26 cellular contexts compared by ENCODE assay signal in genomic region chr12:82793882-82794281, GRCh38.
DNase-seq lines count a peak whose midpoint lies in the region; ATAC-seq and TF ChIP-seq lines count a peak whose summit lies in the region.
"Had no signal": no experiment of that assay in that cellular context is flagged by ENCODE, and none has a peak within 500 bp of the region (broad histone marks: within the 10 kb centered on the region; RNA-seq: fewer than 3 reads in every experiment).

No MANE protein-coding gene starts in this region.

- no peak overlapping the region for H3T11ph ChIP-seq in H9 (ENCODE audit: low read length)

- H2BK12ac ChIP-seq in H9 (ENCODE audit: insufficient read length, low read depth, low read length): no peak overlapping the region

- no peak overlapping the region for H2BK15ac ChIP-seq in H9 (ENCODE audit: low read depth, low read length)

- no peaks in the 10 kb centered on the region for H4K20me1 ChIP-seq in H9 (ENCODE audit: control insufficient read depth, insufficient read depth, insufficient read length)

- no peak overlapping the region for H2AK5ac ChIP-seq in H9 (ENCODE audit: insufficient read length, low read length)

- H3K4ac ChIP-seq in H9 (ENCODE audit: low read depth, low read length): no peak overlapping the region

- H3K4me1 ChIP-seq in H9 (ENCODE audit: insufficient read depth, low read length): no peaks in the 10 kb centered on the region; the same call in 1 of the 2 replicates
- peaks cover 20% of the 10 kb centered on the region for H3K4me1 ChIP-seq in ectodermal cell (ENCODE audit: control insufficient read depth, insufficient read depth, low read length)
- H3K4me1 ChIP-seq: ascending aorta, pancreas, transverse colon had no signal

- H3K36me3 Mint-ChIP-seq in H9 (ENCODE audit: insufficient read depth in 1 of 3, low read depth in 3 of 3) (no peaks in the 10 kb centered on the region), nephron progenitor cell (ENCODE audit: low read depth) (peaks cover 26% of the 10 kb centered on the region)
- H3K36me3 Mint-ChIP-seq: activated naive CD8-positive, alpha-beta T cell treated with anti-CD3 and anti-CD28 coated beads for 36 hours; naive thymus-derived CD8-positive, alpha-beta T cell had no signal

- no peak overlapping the region for H3K27ac ChIP-seq in H9 (ENCODE audit: insufficient read length, low read depth, low read length)
- peak overlapping the region; percentile 55 for H3K27ac ChIP-seq in ectodermal cell (ENCODE audit: insufficient read depth, low read depth, low read length, poor library complexity, severe bottlenecking)
- H3K27ac ChIP-seq: ascending aorta, pancreas, stomach, transverse colon had no signal

- H3K27me3 ChIP-seq in H9 (ENCODE audit: insufficient read depth, low read length): no peaks in the 10 kb centered on the region
- H3K27me3 ChIP-seq in ectodermal cell (ENCODE audit: control insufficient read depth, insufficient read depth, low read length, poor library complexity, severe bottlenecking): no peaks in the 10 kb centered on the region
- H3K27me3 ChIP-seq: ascending aorta, pancreas, stomach, transverse colon had no signal

- ATAC-seq in HG02870 (IDR thresholded peaks at IDR 0.05; ENCODE audit: unreplicated experiment): no peak
- ATAC-seq: activated CD8-positive, alpha-beta T cell treated with anti-CD3 and anti-CD28 coated beads, Interleukin-2, amount 10 ng/mL, durations not matched to agents 7 days and 5 days; naive thymus-derived CD8-positive, alpha-beta T cell; pancreas had no signal

- no peak overlapping the region for H4K8ac ChIP-seq in H9 (replicated peaks; ENCODE audit: insufficient read length, low read depth, low read length)

- H3K4me1 Mint-ChIP-seq in H9 (peaks cover 10 to 11% of the 10 kb centered on the region in 2 experiments), nephron progenitor cell (peaks cover 28% of the 10 kb centered on the region)
- H3K4me1 Mint-ChIP-seq: activated naive CD8-positive, alpha-beta T cell treated with anti-CD3 and anti-CD28 coated beads for 36 hours; B cell; CD8-positive, alpha-beta memory T cell; naive thymus-derived CD8-positive, alpha-beta T cell had no signal

- no peak overlapping the region for H3K18ac ChIP-seq in H9 (ENCODE audit: insufficient read length, low read depth, low read length)

- no peak overlapping the region for H3K23ac ChIP-seq in H9 (ENCODE audit: insufficient read length, low read depth, low read length)

- H3K79me2 ChIP-seq in H9 (ENCODE audit: insufficient read depth, low read length): no peaks in the 10 kb centered on the region

- H3K23me2 ChIP-seq in H9 (ENCODE audit: insufficient read length, low read depth, low read length, poor library complexity, severe bottlenecking): no peaks in the 10 kb centered on the region

- DNase-seq in COLO829 (ENCODE audit: low spot score): peak; percentile 30
- DNase-seq in H9: peak; percentile 61
- peak; percentile 5 for DNase-seq in nephron progenitor cell
- DNase-seq in occipital lobe (lab: John Stamatoyannopoulos, UW): no peak
- DNase-seq in NCI-H2227 treated with DMSO at 0.1 percent for 48 hours (lab: John Stamatoyannopoulos, UW): no peak
- DNase-seq in GF-D8 (lab: John Stamatoyannopoulos, UW): no peak
- DNase-seq: activated CD4-positive, alpha-beta T cell treated with anti-CD3 and anti-CD28 coated beads for 1 hour; activated CD8-positive, alpha-beta T cell treated with anti-CD3 and anti-CD28 coated beads, Interleukin-2, amount 10 ng/mL, durations not matched to agents 7 days and 5 days; activated naive CD8-positive, alpha-beta T cell treated with anti-CD3 and anti-CD28 coated beads for 36 hours; CD8-positive, alpha-beta memory T cell; cortex of kidney; islet precursor cell; naive thymus-derived CD8-positive, alpha-beta T cell; NCI-H1048; NCI-H187 treated with DMSO at 0.1 percent for 48 hours; pancreas; SK-N-SH; stimulated activated CD4-positive, alpha-beta T cell treated with anti-CD3 and anti-CD28 coated beads, Interleukin-1b, Interleukin-23, amount 100 ng/mL, for 48 hours; stomach; transverse colon had no signal

- no peaks in the 10 kb centered on the region for H3K9me3 ChIP-seq in H9 (ENCODE audit: control insufficient read depth, low read depth, low read length)
- H3K9me3 ChIP-seq in ectodermal cell (ENCODE audit: control insufficient read depth, low read length): no peaks in the 10 kb centered on the region
- H3K9me3 ChIP-seq: ascending aorta, pancreas, SK-N-SH, stomach, transverse colon had no signal

- WGBS in H9 (ENCODE audit: extremely low coverage, insufficient read length, low lambda C conversion rate): no CpG with 5 or more reads among the region's 7 CpGs
- 35 to 44% methylated on average over 7 of the region's 7 CpGs for WGBS in ectodermal cell, 2 experiments

- H3K4me2 ChIP-seq in H9 (ENCODE audit: insufficient read depth, insufficient read length, low read length): no peak overlapping the region
- H3K4me2 ChIP-seq: SK-N-SH, smooth muscle cell had no signal

- no peaks in the 10 kb centered on the region for H3K9me3 Mint-ChIP-seq in H9
- H3K9me3 Mint-ChIP-seq in nephron progenitor cell: peaks cover 4% of the 10 kb centered on the region
- H3K9me3 Mint-ChIP-seq: activated naive CD8-positive, alpha-beta T cell treated with anti-CD3 and anti-CD28 coated beads for 36 hours; CD8-positive, alpha-beta memory T cell; naive thymus-derived CD8-positive, alpha-beta T cell; T-helper 1 cell treated with Interleukin-12 subunit alpha and Interleukin-12 subunit beta and Interleukin-4 antibody, amounts not matched to agents 30 μg/mL and 1 μg/mL, for 36 hours had no signal

- H3K27ac Mint-ChIP-seq in H9 (peak overlapping the region in 1 of 3 experiments; percentile 28; a peak in 1 of 7 replicates), nephron progenitor cell (peak overlapping the region; percentile 19)
- H3K27ac Mint-ChIP-seq: activated CD8-positive, alpha-beta T cell treated with anti-CD3 and anti-CD28 coated beads, Interleukin-2, amount 10 ng/mL, durations not matched to agents 7 days and 5 days; activated naive CD8-positive, alpha-beta T cell treated with anti-CD3 and anti-CD28 coated beads for 36 hours; B cell; CD8-positive, alpha-beta memory T cell; naive thymus-derived CD8-positive, alpha-beta T cell; T-helper 1 cell treated with Interleukin-12 subunit alpha and Interleukin-12 subunit beta and Interleukin-4 antibody, amounts not matched to agents 30 μg/mL and 1 μg/mL, for 36 hours had no signal

- H2BK20ac ChIP-seq in H9 (ENCODE audit: low read depth, low read length, poor library complexity, severe bottlenecking): no peak overlapping the region

- no peak overlapping the region for H2AFZ ChIP-seq in H9 (ENCODE audit: low read length)

- no peak overlapping the region for H2BK120ac ChIP-seq in H9 (ENCODE audit: low read depth, low read length, poor library complexity, severe bottlenecking)

- no peak overlapping the region for H2BK5ac ChIP-seq in H9 (ENCODE audit: insufficient read length, low read length)

- H3K9ac ChIP-seq in H9 (ENCODE audit: extremely low read depth, insufficient read length, low read length): no peak overlapping the region
- H3K9ac ChIP-seq: SK-N-SH had no signal

- no peak overlapping the region for H3K56ac ChIP-seq in H9 (ENCODE audit: insufficient read length, low read depth, low read length)

- no peak for TF ChIP-seq CTCF in H9 (conservative IDR thresholded peaks at IDR 0.05)
- no peak for TF ChIP-seq CTCF in nephron progenitor cell (IDR thresholded peaks at IDR 0.05)

- H3K36me3 ChIP-seq in ectodermal cell (ENCODE audit: control insufficient read depth, insufficient read depth, low read length): no peaks in the 10 kb centered on the region
- H3K36me3 ChIP-seq: ascending aorta, pancreas, stomach, transverse colon had no signal

- H3K79me1 ChIP-seq in H9 (ENCODE audit: insufficient read depth, low read depth, low read length, poor library complexity, severe bottlenecking): no peaks in the 10 kb centered on the region

- no peak overlapping the region for H3K14ac ChIP-seq in H9 (ENCODE audit: insufficient read depth, low read length)

- no peak overlapping the region for H3K4me3 Mint-ChIP-seq in H9
- H3K4me3 Mint-ChIP-seq in nephron progenitor cell: peak overlapping the region; percentile 30
- H3K4me3 Mint-ChIP-seq: activated CD8-positive, alpha-beta T cell treated with anti-CD3 and anti-CD28 coated beads, Interleukin-2, amount 10 ng/mL, durations not matched to agents 7 days and 5 days; activated naive CD8-positive, alpha-beta T cell treated with anti-CD3 and anti-CD28 coated beads for 36 hours; B cell; CD8-positive, alpha-beta memory T cell; naive thymus-derived CD8-positive, alpha-beta T cell; T-helper 1 cell treated with Interleukin-12 subunit alpha and Interleukin-12 subunit beta and Interleukin-4 antibody, amounts not matched to agents 30 μg/mL and 1 μg/mL, for 36 hours had no signal

- H3K4me3 ChIP-seq in ectodermal cell (ENCODE audit: insufficient read depth, low read depth, low read length): no peak overlapping the region
- H3K4me3 ChIP-seq: ascending aorta, pancreas, smooth muscle cell, stomach, transverse colon had no signal

- H4K91ac ChIP-seq in H9 (ENCODE audit: insufficient read length, low read depth, low read length): no peak overlapping the region

- H4K5ac ChIP-seq in H9 (ENCODE audit: insufficient read length, low read depth, low read length): no peak overlapping the region

- H3K27me3 Mint-ChIP-seq in H9 (ENCODE audit: low read depth) (no peaks in the 10 kb centered on the region), nephron progenitor cell (ENCODE audit: low read depth, poor library complexity) (peaks cover 3% of the 10 kb centered on the region)
- H3K27me3 Mint-ChIP-seq: activated naive CD8-positive, alpha-beta T cell treated with anti-CD3 and anti-CD28 coated beads for 36 hours; B cell; CD8-positive, alpha-beta memory T cell; naive thymus-derived CD8-positive, alpha-beta T cell had no signal

Comparison
In these comparisons a context has a peak if more than half of its experiments do, and no peak if none do; other contexts are left out.
1. DNase-seq: peak in COLO829 (single experiment), H9 (single experiment) and nephron progenitor cell (single experiment); none in occipital lobe (single experiment), NCI-H2227 treated with DMSO at 0.1 percent for 48 hours (single experiment) and GF-D8 (single experiment).